21 cellular contexts compared by ENCODE assay signal in the genomic region with DNA sequence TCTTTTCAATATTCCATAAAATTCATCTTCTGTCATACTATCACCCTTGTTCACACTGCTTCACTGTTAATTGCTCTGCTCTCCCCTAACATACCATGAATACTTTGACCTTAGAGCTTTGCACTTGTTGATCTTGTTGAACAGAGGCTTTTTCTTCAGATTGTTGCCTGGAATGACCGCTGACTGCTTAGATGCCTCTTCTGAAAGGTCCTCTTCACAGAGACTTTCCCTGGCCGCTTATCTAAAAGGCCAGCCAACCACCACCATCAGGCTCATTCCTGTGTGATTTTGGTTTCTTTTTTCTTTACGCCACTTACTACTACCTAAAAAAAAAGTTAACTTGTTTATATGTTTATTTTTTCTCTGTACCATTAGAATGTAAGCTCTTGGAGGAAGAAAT.
"Had no signal": no experiment of that assay in that cellular context is flagged by ENCODE, and none has a peak within 500 bp of the region (broad histone marks: within the 10 kb centered on the region; RNA-seq: fewer than 3 reads in every experiment).

No MANE protein-coding gene starts in this region.

- DNase-seq: activated CD4-positive, alpha-beta memory T cell treated with anti-CD3 and anti-CD28 coated beads for 36 hours; activated CD4-positive, alpha-beta T cell treated with anti-CD3 and anti-CD28 coated beads for 36 hours; activated CD4-positive, alpha-beta T cell treated with anti-CD3 and anti-CD28 coated beads, Interleukin-2, amount 10 ng/mL, durations not matched to agents 24 days and 14 days; activated CD4-positive, CD25-positive, alpha-beta regulatory T cell; activated CD4-positive, CD25-positive, alpha-beta regulatory T cell treated with anti-CD3 and anti-CD28 coated beads, Interleukin-2, amount 50 U/mL, for 72 hours; activated CD8-positive, alpha-beta memory T cell treated with anti-CD3 and anti-CD28 coated beads, Interleukin-2, amount 10 ng/mL, durations not matched to agents 7 days and 5 days; activated CD8-positive, alpha-beta memory T cell treated with anti-CD3 and anti-CD28 coated beads, Interleukin-2, amount 50 U/mL, for 4 hours; activated CD8-positive, alpha-beta T cell treated with anti-CD3 and anti-CD28 coated beads, Interleukin-2, amount 10 ng/mL, durations not matched to agents 7 days and 5 days; activated gamma-delta T cell; activated naive CD4-positive, alpha-beta T cell; activated naive CD4-positive, alpha-beta T cell treated with anti-CD3 and anti-CD28 coated beads, Interleukin-2, amount 10 ng/mL, durations not matched to agents 7 days and 5 days; activated naive CD8-positive, alpha-beta T cell treated with anti-CD3 and anti-CD28 coated beads, Interleukin-2, amount 10 ng/mL, durations not matched to agents 7 days and 5 days; activated T-cell treated with anti-CD3 and anti-CD28 coated beads, Interleukin-2, amount 50 U/mL, for 24 hours; activated T-cell treated with anti-CD3 and anti-CD28 coated beads, Interleukin-2, amount 50 U/mL, for 72 hours; dorsolateral prefrontal cortex; effector memory CD4-positive, alpha-beta T cell; endodermal cell; foreskin fibroblast; T-helper 2 cell had no signal

- ATAC-seq: activated CD4-positive, alpha-beta T cell treated with anti-CD3 and anti-CD28 coated beads for 36 hours; activated CD8-positive, alpha-beta memory T cell treated with anti-CD3 and anti-CD28 coated beads, Interleukin-2, amount 10 ng/mL, durations not matched to agents 7 days and 5 days; activated CD8-positive, alpha-beta T cell treated with anti-CD3 and anti-CD28 coated beads, Interleukin-2, amount 10 ng/mL, durations not matched to agents 7 days and 5 days; activated naive CD4-positive, alpha-beta T cell treated with anti-CD3 and anti-CD28 coated beads, Interleukin-2, amount 50 U/mL, for 72 hours; activated T-cell treated with anti-CD3 and anti-CD28 coated beads, Interleukin-2, amount 50 U/mL, for 72 hours; esophagus mucosa had no signal
